33 cellular contexts compared by ENCODE assay signal in the genomic region with DNA sequence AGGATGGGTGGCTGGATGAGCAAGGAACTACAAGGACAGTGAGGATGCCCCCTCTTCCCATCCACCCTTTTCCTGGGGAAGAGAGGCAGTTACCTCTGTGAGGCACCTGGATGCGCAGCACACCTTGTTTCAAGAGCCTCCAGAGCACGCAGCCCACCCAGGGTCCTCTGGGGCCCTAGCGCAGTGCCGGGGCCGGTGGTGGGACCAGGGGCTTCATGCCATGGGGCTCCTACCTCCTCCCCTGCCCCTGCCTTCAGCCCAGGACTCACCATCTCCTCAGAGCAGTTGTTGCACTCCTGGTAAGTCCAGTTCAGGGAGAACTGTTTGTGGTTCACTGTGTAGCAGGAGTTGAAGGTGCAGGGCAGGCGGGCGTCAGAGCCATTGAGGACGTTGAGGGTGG. TPM values are rescaled to one million over a fixed set of nuclear protein-coding genes. Genes with fewer than 3 reads are reported as not detected.
"Had no signal": no experiment of that assay in that cellular context is flagged by ENCODE, and none has a peak within 500 bp of the region (broad histone marks: within the 10 kb centered on the region; RNA-seq: fewer than 3 reads in every experiment).

No MANE protein-coding gene starts in this region.

- H3K27ac ChIP-seq: colonic mucosa, epithelial cell of prostate, esophagus squamous epithelium, gastrocnemius medialis, heart right ventricle, left ventricle myocardium inferior, lower lobe of right lung had no signal

- H3K9me3 ChIP-seq: colonic mucosa, esophagus squamous epithelium, gastrocnemius medialis, heart right ventricle, left ventricle myocardium inferior, lower lobe of right lung, mucosa of descending colon had no signal

- H3K4me1 ChIP-seq: colonic mucosa had no signal

- H3K4me3 ChIP-seq: colonic mucosa, esophagus squamous epithelium, gastrocnemius medialis, heart right ventricle, left ventricle myocardium inferior, lower lobe of right lung, mucosa of descending colon had no signal

- FAIRE-seq: endometrium, islet of Langerhans, kidney had no signal

- H3K27me3 ChIP-seq: colonic mucosa, gastrocnemius medialis had no signal

- H3K4me3 Mint-ChIP-seq: dendritic cell treated with granulocyte-macrophage colony-stimulating factor and Interleukin-4, amounts not matched to agents 40 ng/mL and 50 ng/mL, for 4 days; effector memory CD8-positive, alpha-beta T cell; endodermal cell; mesothelial cell of epicardium had no signal

- H3K9me3 Mint-ChIP-seq: dendritic cell treated with granulocyte-macrophage colony-stimulating factor and Interleukin-4, amounts not matched to agents 40 ng/mL and 50 ng/mL, for 4 days; effector memory CD8-positive, alpha-beta T cell; endodermal cell; mesothelial cell of epicardium had no signal

- DNase-seq: colonic mucosa; cortex of kidney; effector CD8-positive, alpha-beta T cell; effector memory CD8-positive, alpha-beta T cell; endodermal cell; erythroblast; esophagus squamous epithelium; foreskin fibroblast; foreskin melanocyte; gastrocnemius medialis; glutamatergic neuron; heart right ventricle; hippocampal formation; kidney; kidney glomerular epithelial cell; left colon; left ventricle myocardium inferior; lower lobe of right lung; mesenchymal stem cell; mucosa of descending colon had no signal

- H3K36me3 Mint-ChIP-seq: mesothelial cell of epicardium had no signal

- H3K36me3 ChIP-seq: colonic mucosa, esophagus squamous epithelium, gastrocnemius medialis, lower lobe of right lung had no signal

- ATAC-seq: effector memory CD8-positive, alpha-beta T cell; esophagus mucosa; gastrocnemius medialis; heart right ventricle; left colon; left lobe of liver; lower lobe of right lung; mucosa of descending colon had no signal

- H3K27ac Mint-ChIP-seq: dendritic cell treated with granulocyte-macrophage colony-stimulating factor and Interleukin-4, amounts not matched to agents 40 ng/mL and 50 ng/mL, for 4 days; effector memory CD8-positive, alpha-beta T cell; endodermal cell; mesothelial cell of epicardium had no signal

RNA-seq across cellular contexts. Expression of a gene that starts 8.1 kb away (rescaled TPM):
- total RNA-seq: dermis microvascular lymphatic vessel endothelial cell, glomerular endothelial cell, left lobe of liver, lung microvascular endothelial cell, mesenteric fat pad, myocyte had no signal

RNA-seq across cellular contexts. Expression of a gene that starts 15.7 kb away (rescaled TPM):
- total RNA-seq: lung microvascular endothelial cell, myocyte had no signal

RNA-seq across cellular contexts. Expression of a gene that starts 56.5 kb away (rescaled TPM):
- total RNA-seq: chondrocyte, glomerular endothelial cell, lung microvascular endothelial cell, mesothelial cell of epicardium, myocyte had no signal
